ENCODE assay signal across 20 cellular contexts in the genomic region with DNA sequence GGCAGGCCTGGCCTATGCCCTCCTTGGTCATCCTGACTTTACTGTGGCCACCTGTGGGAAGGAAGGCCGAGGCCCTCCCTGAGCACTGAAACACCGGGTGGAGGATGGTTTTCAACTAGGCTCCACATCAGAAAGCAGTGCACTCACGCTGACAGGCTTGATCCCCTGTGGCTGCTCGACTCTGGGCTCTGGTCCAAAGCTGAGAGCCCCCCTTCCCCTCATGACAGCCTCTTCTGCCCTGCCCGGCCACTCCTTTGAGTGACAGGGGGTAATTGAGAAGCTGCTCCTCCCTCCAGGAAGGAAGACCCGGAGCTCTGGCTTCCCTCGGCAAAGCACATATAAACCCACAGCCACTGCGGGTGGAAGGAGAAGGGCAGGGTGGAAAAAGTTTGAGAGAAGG. TPM values are rescaled to one million over a fixed set of nuclear protein-coding genes. Genes with fewer than 3 reads are reported as not detected.
DNase-seq lines count a peak whose midpoint lies in the region; ATAC-seq and TF ChIP-seq lines count a peak whose summit lies in the region.
"Had no signal": no experiment of that assay in that cellular context is flagged by ENCODE, and none has a peak within 500 bp of the region (broad histone marks: within the 10 kb centered on the region; RNA-seq: fewer than 3 reads in every experiment).

No MANE protein-coding gene starts in this region.

- H2BK15ac ChIP-seq in H9 (ENCODE audit: low read depth, low read length) = no peak overlapping the region

- H3K4me3 Mint-ChIP-seq in H9 (no peak overlapping the region), nephron (peak overlapping the region in 2 of 3 experiments; percentile 22 to 41)
- no peak overlapping the region for H3K4me3 Mint-ChIP-seq in activated T-helper 17 cell treated with anti-CD3 and anti-CD28 coated beads, Interleukin-2, amount 50 U/mL, for 72 hours
- H3K4me3 Mint-ChIP-seq: activated CD4-positive, alpha-beta T cell treated with anti-CD3 and anti-CD28 coated beads, Interleukin-2, amount 10 ng/mL, durations not matched to agents 7 days and 5 days had no signal

- no peak overlapping the region for H3K23ac ChIP-seq in H9 (ENCODE audit: insufficient read length, low read depth, low read length)

- no peak overlapping the region for H4K91ac ChIP-seq in H9 (ENCODE audit: insufficient read length, low read depth, low read length)

- no peak overlapping the region for H3K56ac ChIP-seq in H9 (ENCODE audit: insufficient read length, low read depth, low read length)

- no peak overlapping the region for H3K18ac ChIP-seq in H9 (ENCODE audit: insufficient read length, low read depth, low read length)

- no peak overlapping the region for H2BK20ac ChIP-seq in H9 (ENCODE audit: low read depth, low read length, poor library complexity, severe bottlenecking)

- H2AK5ac ChIP-seq in H9 (ENCODE audit: insufficient read length, low read length) = no peak overlapping the region

- H3K9me3 ChIP-seq in H9 (ENCODE audit: control insufficient read depth, low read depth, low read length) = no peaks in the 10 kb centered on the region
- no peaks in the 10 kb centered on the region for H3K9me3 ChIP-seq in hepatocyte (ENCODE audit: low read depth)

- H3T11ph ChIP-seq in H9 (ENCODE audit: low read length) = no peak overlapping the region

- H3K79me2 ChIP-seq in H9 (ENCODE audit: insufficient read depth, low read length) = no peaks in the 10 kb centered on the region
- H3K79me2 ChIP-seq in hepatocyte = no peaks in the 10 kb centered on the region

- no peak overlapping the region for H3K9ac ChIP-seq in H9 (ENCODE audit: extremely low read depth, insufficient read length, low read length)

- no peak overlapping the region for H2BK5ac ChIP-seq in H9 (ENCODE audit: insufficient read length, low read length)

- no peak overlapping the region for H3K4ac ChIP-seq in H9 (ENCODE audit: low read depth, low read length)

- no peaks in the 10 kb centered on the region; a peak in 1 of 5 replicates for H3K9me3 Mint-ChIP-seq in H9
- no peaks in the 10 kb centered on the region for H3K9me3 Mint-ChIP-seq in activated T-helper 17 cell treated with anti-CD3 and anti-CD28 coated beads, Interleukin-2, amount 50 U/mL, for 72 hours
- no peaks in the 10 kb centered on the region for H3K9me3 Mint-ChIP-seq in nephron
- H3K9me3 Mint-ChIP-seq: activated CD4-positive, alpha-beta T cell treated with anti-CD3 and anti-CD28 coated beads, Interleukin-2, amount 10 ng/mL, durations not matched to agents 7 days and 5 days; activated naive CD4-positive, alpha-beta T cell treated with anti-CD3 and anti-CD28 coated beads, Interleukin-2, amount 50 U/mL, for 72 hours had no signal

- no peak overlapping the region for H4K8ac ChIP-seq in H9 (replicated peaks; ENCODE audit: insufficient read length, low read depth, low read length)

- H3K9me2 ChIP-seq in hepatocyte (replicated peaks; ENCODE audit: insufficient read depth) = no peaks in the 10 kb centered on the region

- H4K20me1 ChIP-seq in H9 (ENCODE audit: control insufficient read depth, insufficient read depth, insufficient read length) = no peaks in the 10 kb centered on the region
- H4K20me1 ChIP-seq in hepatocyte (ENCODE audit: insufficient read depth, poor library complexity, severe bottlenecking) = no peaks in the 10 kb centered on the region

- H3K27me3 ChIP-seq in H9 (ENCODE audit: insufficient read depth, low read length) = no peaks in the 10 kb centered on the region
- no peaks in the 10 kb centered on the region for H3K27me3 ChIP-seq in hepatocyte

- H2BK120ac ChIP-seq in H9 (ENCODE audit: low read depth, low read length, poor library complexity, severe bottlenecking) = no peak overlapping the region

- no peak overlapping the region for H2AFZ ChIP-seq in H9 (ENCODE audit: low read length)
- H2AFZ ChIP-seq in hepatocyte = no peak overlapping the region

- no peaks in the 10 kb centered on the region for H3K23me2 ChIP-seq in H9 (ENCODE audit: insufficient read length, low read depth, low read length, poor library complexity, severe bottlenecking)

- no peak for TF ChIP-seq CTCF in H9 (conservative IDR thresholded peaks at IDR 0.05)
- no peak for TF ChIP-seq CTCF in nephron (IDR thresholded peaks at IDR 0.05; ENCODE audit: unreplicated experiment in 3 of 3)
- TF ChIP-seq CTCF in hepatocyte (IDR thresholded peaks at IDR 0.05; ENCODE audit: poor library complexity) = no peak

- no peaks in the 10 kb centered on the region for H3K36me3 Mint-ChIP-seq in H9 (ENCODE audit: insufficient read depth in 1 of 3, low read depth in 3 of 3)
- no peaks in the 10 kb centered on the region for H3K36me3 Mint-ChIP-seq in activated T-helper 17 cell treated with anti-CD3 and anti-CD28 coated beads, Interleukin-2, amount 50 U/mL, for 72 hours (ENCODE audit: low read depth)
- no peaks in the 10 kb centered on the region for H3K36me3 Mint-ChIP-seq in nephron (ENCODE audit: low read depth)
- H3K36me3 Mint-ChIP-seq: activated naive CD4-positive, alpha-beta T cell treated with anti-CD3 and anti-CD28 coated beads, Interleukin-2, amount 50 U/mL, for 72 hours had no signal

- H3K27me3 Mint-ChIP-seq in H9 (ENCODE audit: low read depth) (no peaks in the 10 kb centered on the region), nephron (ENCODE audit: low read depth) (peaks cover 10% of the 10 kb centered on the region)
- H3K27me3 Mint-ChIP-seq in activated T-helper 17 cell treated with anti-CD3 and anti-CD28 coated beads, Interleukin-2, amount 50 U/mL, for 72 hours = peaks cover 43% of the 10 kb centered on the region

- no peak for ATAC-seq in activated T-helper 17 cell treated with anti-CD3 and anti-CD28 coated beads, Interleukin-2, amount 50 U/mL, for 72 hours (replicated peaks)
- ATAC-seq: activated naive CD4-positive, alpha-beta T cell treated with anti-CD3 and anti-CD28 coated beads, Interleukin-2, amount 50 U/mL, for 72 hours had no signal

- no peaks in the 10 kb centered on the region for H3K79me1 ChIP-seq in H9 (ENCODE audit: insufficient read depth, low read depth, low read length, poor library complexity, severe bottlenecking)

- H3K4me1 ChIP-seq in H9 (ENCODE audit: insufficient read depth, low read length) (no peaks in the 10 kb centered on the region), hepatocyte (ENCODE audit: insufficient read depth) (peaks cover 8% of the 10 kb centered on the region)

- H2BK12ac ChIP-seq in H9 (ENCODE audit: insufficient read length, low read depth, low read length) = no peak overlapping the region

- DNase-seq in COR-L47 (lab: John Stamatoyannopoulos, UW) (peak; percentile 71), H9 (no peak), GF-D8 (lab: John Stamatoyannopoulos, UW) (no peak), hepatocyte (ENCODE audit: low spot score) (no peak), cortex of kidney (lab: John Stamatoyannopoulos, UW) (no peak)
- DNase-seq: activated CD4-positive, alpha-beta T cell treated with anti-CD3 and anti-CD28 coated beads, Interleukin-2, amount 10 ng/mL, durations not matched to agents 7 days and 5 days; activated T-cell treated with anti-CD3 and anti-CD28 coated beads for 4 hours; DMS 273 treated with DMSO at 0.1 percent for 48 hours; MV-4-11; NCI-H226; OCI-M1; stimulated activated CD4-positive, alpha-beta T cell treated with anti-CD3 and anti-CD28 coated beads, Interleukin-15, amount 100 ng/mL, for 24 hours had no signal

- H3K4me2 ChIP-seq in H9 (ENCODE audit: insufficient read depth, insufficient read length, low read length) = no peak overlapping the region
- no peak overlapping the region for H3K4me2 ChIP-seq in hepatocyte

- no peak overlapping the region for H4K5ac ChIP-seq in H9 (ENCODE audit: insufficient read length, low read depth, low read length)

- no peaks in the 10 kb centered on the region for H3K36me3 ChIP-seq in hepatocyte (replicated peaks; ENCODE audit: insufficient read depth, low read depth)

- no peak overlapping the region for H3K4me3 ChIP-seq in hepatocyte

- H3K27ac Mint-ChIP-seq in H9 = no peak overlapping the region
- H3K27ac Mint-ChIP-seq in activated T-helper 17 cell treated with anti-CD3 and anti-CD28 coated beads, Interleukin-2, amount 50 U/mL, for 72 hours = peak overlapping the region; percentile 2
- peak overlapping the region; percentile 4 to 34 (median 33) for H3K27ac Mint-ChIP-seq in nephron
- H3K27ac Mint-ChIP-seq: activated CD4-positive, alpha-beta T cell treated with anti-CD3 and anti-CD28 coated beads, Interleukin-2, amount 10 ng/mL, durations not matched to agents 7 days and 5 days; progenitor cell of endocrine pancreas had no signal

- H3K27ac ChIP-seq in H9 (ENCODE audit: insufficient read length, low read depth, low read length) (no peak overlapping the region), hepatocyte (no peak overlapping the region)

- peak overlapping the region; percentile 32; the same call in 1 of the 2 replicates for H3K14ac ChIP-seq in H9 (ENCODE audit: insufficient read depth, low read length)

- WGBS in H9 (ENCODE audit: extremely low coverage, insufficient read length, low lambda C conversion rate) = no CpG with 5 or more reads among the region's 8 CpGs
- 48% methylated on average over 8 of the region's 8 CpGs for WGBS in hepatocyte (ENCODE audit: low lambda C conversion rate, missing lambda C conversion rate)

- H3K4me1 Mint-ChIP-seq in H9 (peaks cover 19 to 23% of the 10 kb centered on the region in 2 experiments), nephron (peaks cover 38% of the 10 kb centered on the region)
- peaks cover 6% of the 10 kb centered on the region for H3K4me1 Mint-ChIP-seq in activated T-helper 17 cell treated with anti-CD3 and anti-CD28 coated beads, Interleukin-2, amount 50 U/mL, for 72 hours
- H3K4me1 Mint-ChIP-seq: activated CD4-positive, alpha-beta T cell treated with anti-CD3 and anti-CD28 coated beads, Interleukin-2, amount 10 ng/mL, durations not matched to agents 7 days and 5 days had no signal

RNA-seq across cellular contexts. Expression of a gene that starts 43.6 kb away (rescaled TPM):
- total RNA-seq in H9 (2021) = not detected in 2 replicates
- not detected for total RNA-seq in activated T-helper 17 cell treated with anti-CD3 and anti-CD28 coated beads, Interleukin-2, amount 50 U/mL, for 72 hours
- total RNA-seq in hepatocyte = 0.03 TPM in 1 of 2 replicates, not detected in the other
- polyA plus RNA-seq in hepatocyte = not detected in 2 replicates
- total RNA-seq: activated CD4-positive, alpha-beta T cell treated with anti-CD3 and anti-CD28 coated beads, Interleukin-2, amount 10 ng/mL, durations not matched to agents 7 days and 5 days; activated naive CD4-positive, alpha-beta T cell treated with anti-CD3 and anti-CD28 coated beads, Interleukin-2, amount 50 U/mL, for 72 hours; H4; liver; myocyte; progenitor cell of endocrine pancreas had no signal
- polyA plus RNA-seq: liver had no signal

RNA-seq across cellular contexts. Expression of a gene that starts 58.5 kb away (rescaled TPM):
- total RNA-seq in H9 (2021) (not detected in 2 replicates), hepatocyte (not detected in 2 replicates)
- not detected for total RNA-seq in activated T-helper 17 cell treated with anti-CD3 and anti-CD28 coated beads, Interleukin-2, amount 50 U/mL, for 72 hours
- not detected in 2 replicates for polyA plus RNA-seq in hepatocyte
- total RNA-seq: activated CD4-positive, alpha-beta T cell treated with anti-CD3 and anti-CD28 coated beads, Interleukin-2, amount 10 ng/mL, durations not matched to agents 7 days and 5 days; activated naive CD4-positive, alpha-beta T cell treated with anti-CD3 and anti-CD28 coated beads, Interleukin-2, amount 50 U/mL, for 72 hours; bronchial epithelial cell; H4; liver; progenitor cell of endocrine pancreas had no signal
- polyA plus RNA-seq: liver had no signal

Comparison
In these comparisons a context has a peak if more than half of its experiments do, and no peak if none do; other contexts are left out.
1. H3K27ac Mint-ChIP-seq: peak in activated T-helper 17 cell treated with anti-CD3 and anti-CD28 coated beads, Interleukin-2, amount 50 U/mL, for 72 hours (single experiment) and nephron (3 of 3); none in H9 (0 of 3).
2. H3K4me3 Mint-ChIP-seq: peak in nephron (2 of 3); none in H9 (0 of 2) and activated T-helper 17 cell treated with anti-CD3 and anti-CD28 coated beads, Interleukin-2, amount 50 U/mL, for 72 hours (single experiment).